ENCODE assay signal across 17 cellular contexts in the genomic region with DNA sequence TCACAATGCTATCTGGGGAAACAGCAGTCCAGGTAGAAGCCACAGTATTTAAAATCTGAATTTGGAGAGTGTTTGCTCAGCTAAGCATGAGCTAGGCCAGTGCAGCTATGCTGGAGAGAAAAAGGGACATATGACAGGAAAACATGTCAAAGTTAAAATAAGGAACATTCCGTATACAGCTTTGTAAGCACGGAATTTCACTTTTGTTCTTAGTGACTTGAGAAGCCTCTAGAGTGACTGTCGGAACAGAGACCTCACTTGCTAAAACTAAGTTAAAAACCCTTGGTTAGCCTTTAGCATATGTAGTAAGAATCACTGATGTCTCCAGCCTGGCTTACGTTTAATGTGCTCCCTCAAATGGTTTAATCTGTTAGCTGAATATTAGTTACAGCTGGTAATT.
A peak's percentile ranks its signal among the peaks of the same experiment; 100 is the strongest.
DNase-seq lines count a peak whose midpoint lies in the region; ATAC-seq and TF ChIP-seq lines count a peak whose summit lies in the region.
"Had no signal": no experiment of that assay in that cellular context is flagged by ENCODE, and none has a peak within 500 bp of the region (broad histone marks: within the 10 kb centered on the region; RNA-seq: fewer than 3 reads in every experiment).

No MANE protein-coding gene starts in this region.

- H3K4me2 ChIP-seq in neural progenitor cell = no peak overlapping the region

- H3K27me3 Mint-ChIP-seq in neural progenitor cell (ENCODE audit: insufficient read depth, low read depth) = no peaks in the 10 kb centered on the region
- no peaks in the 10 kb centered on the region for H3K27me3 Mint-ChIP-seq in WTC11 (ENCODE audit: low read depth)
- H3K27me3 Mint-ChIP-seq: CD4-positive, alpha-beta memory T cell had no signal

- no peak overlapping the region for H3K9ac ChIP-seq in neural progenitor cell

- H4K20me1 ChIP-seq in neural progenitor cell (ENCODE audit: low read depth) = no peaks in the 10 kb centered on the region

- ATAC-seq in GM18868 (IDR thresholded peaks at IDR 0.05; ENCODE audit: unreplicated experiment) (peak; percentile 69), GM21723 (IDR thresholded peaks at IDR 0.05; ENCODE audit: unreplicated experiment) (peak; percentile 62), HG03103 (IDR thresholded peaks at IDR 0.05; ENCODE audit: low read depth, unreplicated experiment) (peak; percentile 41), WTC11 (no peak)

- no peak overlapping the region for H3K27ac Mint-ChIP-seq in neural progenitor cell
- H3K27ac Mint-ChIP-seq in WTC11 = no peak overlapping the region
- H3K27ac Mint-ChIP-seq: HFFc6 had no signal

- no peaks in the 10 kb centered on the region for H3K4me1 Mint-ChIP-seq in neural progenitor cell
- peaks cover 4% of the 10 kb centered on the region for H3K4me1 Mint-ChIP-seq in WTC11
- H3K4me1 Mint-ChIP-seq: CD4-positive, alpha-beta memory T cell had no signal

- peaks cover 4% of the 10 kb centered on the region for H3K4me1 ChIP-seq in neural progenitor cell
- H3K4me1 ChIP-seq: HAP-1 had no signal

- H3K4me3 ChIP-seq in neural progenitor cell = no peak overlapping the region
- H3K4me3 ChIP-seq: HAP-1 had no signal

- CTCF ChIA-PET in WTC11 (lab: Charles Lee) = no interaction called here

- DNase-seq in neural progenitor cell (ENCODE audit: low spot score) = no peak
- DNase-seq in central memory CD4-positive, alpha-beta T cell = no peak
- no peak for DNase-seq in NCI-H187 (lab: John Stamatoyannopoulos, UW)
- no peak for DNase-seq in WTC11 (ENCODE audit: low spot score)
- no peak for DNase-seq in NCI-H1930 (lab: John Stamatoyannopoulos, UW)
- DNase-seq: C1 segment of cervical spinal cord; Calu3; CD4-positive, alpha-beta memory T cell; COR-L47; DMS153; DND-41; GOT3; HFFc6 had no signal

- H3K36me3 Mint-ChIP-seq in neural progenitor cell (no peaks in the 10 kb centered on the region), WTC11 (peaks cover 3% of the 10 kb centered on the region)
- H3K36me3 Mint-ChIP-seq: CD4-positive, alpha-beta memory T cell had no signal

- H3K27ac ChIP-seq in neural progenitor cell = no peak overlapping the region

- peak overlapping the region; percentile 34 for H2AFZ ChIP-seq in neural progenitor cell (replicated peaks)

- H3K27me3 ChIP-seq in neural progenitor cell = no peaks in the 10 kb centered on the region

- no peaks in the 10 kb centered on the region for H3K36me3 ChIP-seq in neural progenitor cell
- H3K36me3 ChIP-seq: HAP-1 had no signal

- no peaks in the 10 kb centered on the region for H3K9me3 ChIP-seq in neural progenitor cell (ENCODE audit: low read depth)
- H3K9me3 ChIP-seq: HAP-1 had no signal

- H3F3A ChIP-seq in neural progenitor cell (ENCODE audit: low read depth) = no peaks in the 10 kb centered on the region

- no peaks in the 10 kb centered on the region for H3K79me2 ChIP-seq in neural progenitor cell (ENCODE audit: low read depth)

- H3K4me3 Mint-ChIP-seq in neural progenitor cell = no peak overlapping the region
- H3K4me3 Mint-ChIP-seq in WTC11 = no peak overlapping the region
- H3K4me3 Mint-ChIP-seq: CD4-positive, alpha-beta memory T cell; HFFc6 had no signal

- TF ChIP-seq CTCF in neural progenitor cell (IDR thresholded peaks at IDR 0.05) (no peak), WTC11 (IDR thresholded peaks at IDR 0.05) (no peak)

- no peaks in the 10 kb centered on the region for H3K9me3 Mint-ChIP-seq in neural progenitor cell
- peaks cover 12% of the 10 kb centered on the region for H3K9me3 Mint-ChIP-seq in WTC11

- POLR2A ChIA-PET in WTC11 (lab: Charles Lee) = no interaction called here

TF ChIP-seq in WTC11, 78 proteins besides CTCF, POLR2A, EP300 and RAD21:
- TF ChIP-seq ZNF512 (CRISPR knock-in tag; IDR thresholded peaks at IDR 0.05; ENCODE audit: borderline replicate concordance) = no peak
- TF ChIP-seq ZNF219 (CRISPR knock-in tag; IDR thresholded peaks at IDR 0.05; ENCODE audit: borderline replicate concordance) = no peak
- no peak for TF ChIP-seq HMGA2 (CRISPR knock-in tag; IDR thresholded peaks at IDR 0.05)
- no peak for TF ChIP-seq FOXK1 (CRISPR knock-in tag; IDR thresholded peaks at IDR 0.05)
- TF ChIP-seq, protein P1, sequence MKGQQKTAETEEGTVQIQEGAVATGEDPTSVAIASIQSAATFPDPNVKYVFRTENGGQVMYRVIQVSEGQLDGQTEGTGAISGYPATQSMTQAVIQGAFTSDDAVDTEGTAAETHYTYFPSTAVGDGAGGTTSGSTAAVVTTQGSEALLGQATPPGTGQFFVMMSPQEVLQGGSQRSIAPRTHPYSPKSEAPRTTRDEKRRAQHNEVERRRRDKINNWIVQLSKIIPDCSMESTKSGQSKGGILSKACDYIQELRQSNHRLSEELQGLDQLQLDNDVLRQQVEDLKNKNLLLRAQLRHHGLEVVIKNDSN (CRISPR knock-in tag; IDR thresholded peaks at IDR 0.05) = no peak
- TF ChIP-seq ERG (CRISPR knock-in tag; IDR thresholded peaks at IDR 0.05) = no peak
- TF ChIP-seq RORB (CRISPR knock-in tag; IDR thresholded peaks at IDR 0.05) = no peak
- TF ChIP-seq PRRX2 (CRISPR knock-in tag; IDR thresholded peaks at IDR 0.05) = no peak
- no peak for TF ChIP-seq ZNF416 (CRISPR knock-in tag; IDR thresholded peaks at IDR 0.05)
- no peak for TF ChIP-seq ZNF121 (CRISPR knock-in tag; IDR thresholded peaks at IDR 0.05)
- TF ChIP-seq, protein P2, sequence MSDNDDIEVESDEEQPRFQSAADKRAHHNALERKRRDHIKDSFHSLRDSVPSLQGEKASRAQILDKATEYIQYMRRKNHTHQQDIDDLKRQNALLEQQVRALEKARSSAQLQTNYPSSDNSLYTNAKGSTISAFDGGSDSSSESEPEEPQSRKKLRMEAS (CRISPR knock-in tag; IDR thresholded peaks at IDR 0.05) = no peak
- TF ChIP-seq SMAD3 (CRISPR knock-in tag; IDR thresholded peaks at IDR 0.05; ENCODE audit: borderline replicate concordance) = no peak
- TF ChIP-seq, protein P3, sequence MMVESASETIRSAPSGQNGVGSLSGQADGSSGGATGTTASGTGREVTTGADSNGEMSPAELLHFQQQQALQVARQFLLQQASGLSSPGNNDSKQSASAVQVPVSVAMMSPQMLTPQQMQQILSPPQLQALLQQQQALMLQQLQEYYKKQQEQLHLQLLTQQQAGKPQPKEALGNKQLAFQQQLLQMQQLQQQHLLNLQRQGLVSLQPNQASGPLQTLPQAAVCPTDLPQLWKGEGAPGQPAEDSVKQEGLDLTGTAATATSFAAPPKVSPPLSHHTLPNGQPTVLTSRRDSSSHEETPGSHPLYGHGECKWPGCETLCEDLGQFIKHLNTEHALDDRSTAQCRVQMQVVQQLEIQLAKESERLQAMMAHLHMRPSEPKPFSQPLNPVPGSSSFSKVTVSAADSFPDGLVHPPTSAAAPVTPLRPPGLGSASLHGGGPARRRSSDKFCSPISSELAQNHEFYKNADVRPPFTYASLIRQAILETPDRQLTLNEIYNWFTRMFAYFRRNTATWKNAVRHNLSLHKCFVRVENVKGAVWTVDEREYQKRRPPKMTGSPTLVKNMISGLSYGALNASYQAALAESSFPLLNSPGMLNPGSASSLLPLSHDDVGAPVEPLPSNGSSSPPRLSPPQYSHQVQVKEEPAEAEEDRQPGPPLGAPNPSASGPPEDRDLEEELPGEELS (CRISPR knock-in tag; IDR thresholded peaks at IDR 0.05) = no peak
- TF ChIP-seq, protein P4, sequence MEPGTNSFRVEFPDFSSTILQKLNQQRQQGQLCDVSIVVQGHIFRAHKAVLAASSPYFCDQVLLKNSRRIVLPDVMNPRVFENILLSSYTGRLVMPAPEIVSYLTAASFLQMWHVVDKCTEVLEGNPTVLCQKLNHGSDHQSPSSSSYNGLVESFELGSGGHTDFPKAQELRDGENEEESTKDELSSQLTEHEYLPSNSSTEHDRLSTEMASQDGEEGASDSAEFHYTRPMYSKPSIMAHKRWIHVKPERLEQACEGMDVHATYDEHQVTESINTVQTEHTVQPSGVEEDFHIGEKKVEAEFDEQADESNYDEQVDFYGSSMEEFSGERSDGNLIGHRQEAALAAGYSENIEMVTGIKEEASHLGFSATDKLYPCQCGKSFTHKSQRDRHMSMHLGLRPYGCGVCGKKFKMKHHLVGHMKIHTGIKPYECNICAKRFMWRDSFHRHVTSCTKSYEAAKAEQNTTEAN (CRISPR knock-in tag; IDR thresholded peaks at IDR 0.05) = no peak
TF ChIP-seq in WTC11: peak in this region for 0.
